8 cellular contexts compared by ENCODE assay signal in genomic region chr2:168118733-168119518, GRCh38.
DNase-seq lines count a peak whose midpoint lies in the region; ATAC-seq, FAIRE-seq and TF ChIP-seq lines count a peak whose summit lies in the region.

No MANE protein-coding gene starts in this region.

- TF ChIP-seq CTCF in Caco-2 (IDR thresholded peaks at IDR 0.05; ENCODE audit: insufficient read depth in 1 of 2, low read depth in 1 of 2, low read length in 1 of 2, severe bottlenecking in 1 of 2, unreplicated experiment in 1 of 2), result peak; percentile 59 to 71
- TF ChIP-seq CTCF in K562 (IDR thresholded peaks at IDR 0.05 in 2 of 3, conservative IDR thresholded peaks at IDR 0.05 in 1 of 3; ENCODE audit: insufficient read depth in 2 of 3, low read depth in 1 of 3, low read length in 3 of 3), result peak; percentile 54 to 87 (median 72); a peak in 4 of 6 replicates

- DNase-seq in Caco-2 (peak in 1 of 2 experiments; percentile 79), NCI-H69 (lab: John Stamatoyannopoulos, UW) (peak; percentile 74), K562 (ENCODE audit: extremely low read depth in 1 of 4, low spot score in 3 of 4) (peak; percentile 32 to 76 (median 34)), iris pigment epithelial cell (ENCODE audit: low read depth) (peak; percentile 82)

- H3K4me3 Mint-ChIP-seq in Caco-2 (ENCODE audit: unreplicated experiment), result no peak overlapping the region

- POLR2A ChIA-PET in Caco-2 (lab: Charles Lee), result no interaction called here
- POLR2A ChIA-PET in K562 (lab: Yijun Ruan, JAX), result interaction anchor here (1.7 kb wide), 1 partner anchor 9 kb away, joined by 6 read pairs; no protein-coding TSS in a partner anchor

- WGBS in K562 (ENCODE audit: insufficient coverage, low coverage, missing lambda C conversion rate), result 5% methylated on average over 10 of the region's 10 CpGs

- no peaks in the 10 kb centered on the region for H3K27me3 Mint-ChIP-seq in Caco-2 (ENCODE audit: insufficient read depth, unreplicated experiment)

- H3K4me1 Mint-ChIP-seq in Caco-2 (ENCODE audit: low read depth, unreplicated experiment), result no peaks in the 10 kb centered on the region

- no peaks in the 10 kb centered on the region for H3K36me3 Mint-ChIP-seq in Caco-2 (ENCODE audit: insufficient read depth, unreplicated experiment)

- H3K4me2 ChIP-seq in K562 (ENCODE audit: insufficient read depth, low read length), result no peak overlapping the region

- no peak for TF ChIP-seq POLR2A in K562 (conservative IDR thresholded peaks at IDR 0.05)

- H3K9me3 ChIP-seq in Caco-2 (no peaks in the 10 kb centered on the region), K562 (replicated peaks; ENCODE audit: control insufficient read depth, insufficient read depth, low read depth, low read length) (no peaks in the 10 kb centered on the region), subcutaneous abdominal adipose tissue (ENCODE audit: control insufficient read depth in 5 of 5, low read length in 5 of 5) (no peaks in the 10 kb centered on the region)

- H3K36me3 ChIP-seq in Caco-2 (ENCODE audit: control insufficient read depth, insufficient read depth, low read length) (no peaks in the 10 kb centered on the region), K562 (ENCODE audit: control insufficient read depth, insufficient read depth, low read length) (no peaks in the 10 kb centered on the region), subcutaneous abdominal adipose tissue (ENCODE audit: control insufficient read depth in 5 of 5, insufficient read depth in 5 of 5, low read length in 5 of 5) (peaks cover 0 to 6% (median 5%) of the 10 kb centered on the region in 5 donors)

- no peaks in the 10 kb centered on the region for H3K4me1 ChIP-seq in Caco-2
- H3K4me1 ChIP-seq in K562 (replicated peaks in 1 of 2; ENCODE audit: control insufficient read depth in 2 of 2, insufficient read depth in 2 of 2, low read length in 2 of 2), result no peaks in the 10 kb centered on the region
- peaks cover 0 to 18% (median 9%) of the 10 kb centered on the region in 5 donors for H3K4me1 ChIP-seq in subcutaneous abdominal adipose tissue (ENCODE audit: control insufficient read depth in 5 of 5, insufficient read depth in 5 of 5, low read length in 5 of 5)

- intact Hi-C loops in Caco-2 (cut with micrococcal nuclease; ENCODE audit: unreplicated experiment) (loop anchor here (1.0 to 10.0 kb wide), 10 partner anchors 154 to 1580 kb away; partner anchors contain the start of gene B3GALT1), K562 (cut with micrococcal nuclease) (loop anchor here (1.0 to 10.0 kb wide), 7 partner anchors 154 to 1580 kb away; partner anchors contain the start of gene B3GALT1)

- FAIRE-seq in K562 (lab: Jason Lieb, UNC), result peak; percentile 94

- H3K27ac ChIP-seq in K562 (ENCODE audit: extremely low read depth, low read depth, low read length), result no peak overlapping the region
- H3K27ac ChIP-seq in subcutaneous abdominal adipose tissue (ENCODE audit: low read depth, low read length), result peak overlapping the region; percentile 37

- H3K27me3 ChIP-seq in Caco-2 (replicated peaks; ENCODE audit: control insufficient read depth, insufficient read depth, low read length) (no peaks in the 10 kb centered on the region), K562 (ENCODE audit: control insufficient read depth in 2 of 2, insufficient read depth in 2 of 2, low read length in 2 of 2) (0 out of 5 replicates have a peak, but pooled peaks cover 0 to 3% of the 10 kb centered on the region in 2 experiments), subcutaneous abdominal adipose tissue (ENCODE audit: control insufficient read depth in 5 of 5, insufficient read depth in 4 of 5, low read length in 5 of 5) (no peaks in the 10 kb centered on the region)

- H3K27ac Mint-ChIP-seq in Caco-2 (ENCODE audit: unreplicated experiment), result no peak overlapping the region

- TF ChIP-seq RAD21 in K562 (CRISPR knock-in tag; conservative IDR thresholded peaks at IDR 0.05 in 1 of 2, IDR thresholded peaks at IDR 0.05 in 1 of 2), result peak; percentile 88 to 90

- ATAC-seq in GM19023 (IDR thresholded peaks at IDR 0.05; ENCODE audit: unreplicated experiment) (peak; percentile 78), HG03432 (IDR thresholded peaks at IDR 0.05; ENCODE audit: unreplicated experiment) (peak; percentile 75), K562 (peak; percentile 94), GM21825 (IDR thresholded peaks at IDR 0.05; ENCODE audit: unreplicated experiment) (no peak)

- CTCF ChIA-PET in Caco-2 (lab: Charles Lee) (interaction anchor here (0.7 to 2.7 kb wide), 12 partner anchors 9 to 1579 kb away, joined by 3 to 17 read pairs (median 4); partner anchors contain the start of gene STK39), K562 (lab: Yijun Ruan, JAX; ENCODE audit: low intra/inter-chr PET ratio) (interaction anchor here (1.0 to 2.0 kb wide), 4 partner anchors 154 to 1939 kb away, joined by 4 to 12 read pairs (median 6); no protein-coding TSS in a partner anchor)

- no peak overlapping the region; the same call in 1 of the 2 replicates for H2AFZ ChIP-seq in K562 (ENCODE audit: low read depth, low read length)

- H4K20me1 ChIP-seq in K562 (replicated peaks; ENCODE audit: control insufficient read depth, insufficient read depth, low read length), result no peaks in the 10 kb centered on the region

- H3K9ac ChIP-seq in K562 (ENCODE audit: insufficient read depth in 1 of 2, low read depth in 2 of 2, low read length in 2 of 2), result no peak overlapping the region
- H3K9ac ChIP-seq in subcutaneous abdominal adipose tissue (ENCODE audit: low read length in 5 of 5), result peak overlapping the region in 1 of 5 donors; percentile 35

- no peak for TF ChIP-seq EP300 in K562 (IDR thresholded peaks at IDR 0.05; ENCODE audit: low read length)

- no peak overlapping the region for H3K4me3 ChIP-seq in Caco-2 (ENCODE audit: low read depth, low read length)
- H3K4me3 ChIP-seq in K562, result no peak overlapping the region
- H3K4me3 ChIP-seq in subcutaneous abdominal adipose tissue (ENCODE audit: low read depth in 1 of 5, low read length in 5 of 5), result no peak overlapping the region

- BruUV-seq in Caco-2 (replicated peaks; lab: Mats Ljungman, UMichigan), result no TSS peak
- no TSS peak for BruUV-seq in K562 (replicated peaks; lab: Mats Ljungman, UMichigan)

- H3K9me1 ChIP-seq in K562 (ENCODE audit: control insufficient read depth, insufficient read depth, low read length), result no peaks in the 10 kb centered on the region

- in situ Hi-C loops in K562 (cut with MboI), result loop anchor here (10.0 kb wide), 2 partner anchors 914 to 1574 kb away; no protein-coding TSS in a partner anchor

- no peaks in the 10 kb centered on the region for H3K79me2 ChIP-seq in K562 (ENCODE audit: control insufficient read depth, insufficient read depth, low read length)

- no peaks in the 10 kb centered on the region for H3K9me3 Mint-ChIP-seq in Caco-2 (ENCODE audit: unreplicated experiment)

TF ChIP-seq in K562, 482 proteins besides CTCF, POLR2A, EP300 and RAD21 (continues in another document):
- TF ChIP-seq PHF21A (IDR thresholded peaks at IDR 0.05; ENCODE audit: borderline replicate concordance, low read depth) (no peak), CTCFL (IDR thresholded peaks at IDR 0.05; ENCODE audit: borderline replicate concordance, insufficient read depth, low read depth, low read length, poor library complexity, severe bottlenecking) (no peak), SIN3B (IDR thresholded peaks at IDR 0.05; ENCODE audit: low read depth) (no peak), MBD2 (IDR thresholded peaks at IDR 0.05; ENCODE audit: borderline replicate concordance, low read depth) (no peak), TBP (optimal IDR thresholded peaks at IDR 0.05; ENCODE audit: low read depth, low read length) (no peak)
